ENCODE assay signal across 8 cellular contexts in genomic region chr17:41786227-41787020, GRCh38. TPM values are rescaled to one million over a fixed set of nuclear protein-coding genes. Genes with fewer than 3 reads are reported as not detected.
DNase-seq lines count a peak whose midpoint lies in the region; ATAC-seq and TF ChIP-seq lines count a peak whose summit lies in the region.

TSS of gene JUP (minus strand) at chr17:41786711. CDS start at chr17:41771854, 14,857 bp downstream.

- no peaks in the 10 kb centered on the region for H3K9me3 Mint-ChIP-seq in activated T-cell treated with anti-CD3 and anti-CD28 coated beads, Interleukin-2, amount 50 U/mL, for 72 hours

- H4K20me1 ChIP-seq in PC-9 (ENCODE audit: insufficient read depth) = peaks cover 7% of the 10 kb centered on the region; the same call in 1 of the 2 replicates

- H3K36me3 Mint-ChIP-seq in activated T-cell treated with anti-CD3 and anti-CD28 coated beads, Interleukin-2, amount 50 U/mL, for 72 hours (ENCODE audit: insufficient read depth in 2 of 2) = no peaks in the 10 kb centered on the region

- H3K4me1 ChIP-seq in PC-9 (replicated peaks; ENCODE audit: insufficient read depth) (peaks cover 39% of the 10 kb centered on the region), esophagus (ENCODE audit: control insufficient read depth in 2 of 2, insufficient read depth in 2 of 2, low read length in 1 of 2) (peaks cover 2 to 15% of the 10 kb centered on the region in 2 donors), mucosa of rectum (ENCODE audit: control insufficient read depth in 2 of 2, insufficient read depth in 2 of 2, low read length in 2 of 2) (peaks cover 17 to 30% of the 10 kb centered on the region in 2 donors)

- H3K27me3 Mint-ChIP-seq in activated T-cell treated with anti-CD3 and anti-CD28 coated beads, Interleukin-2, amount 50 U/mL, for 72 hours (ENCODE audit: low read depth) = peaks cover 28% of the 10 kb centered on the region

- intact Hi-C loops in PC-9 (cut with micrococcal nuclease; ENCODE audit: unreplicated experiment) = loop anchor here (1.0 to 5.0 kb wide), 3 partner anchors 13 to 99 kb away; partner anchors contain the start of gene EIF1

- H3F3A ChIP-seq in PC-9 (ENCODE audit: insufficient read depth, low read depth) = peaks cover 36% of the 10 kb centered on the region

- peaks cover 42% of the 10 kb centered on the region for H3K79me2 ChIP-seq in PC-9 (ENCODE audit: low read depth)

- H3K27ac ChIP-seq in PC-9 = peak within 1 kb of the TSS; percentile 98
- peak within 1 kb of the TSS; percentile 97 to 98 for H3K27ac ChIP-seq in esophagus (ENCODE audit: low read depth in 2 of 2, low read length in 1 of 2)
- H3K27ac ChIP-seq in mucosa of rectum (ENCODE audit: low read depth in 2 of 2, low read length in 2 of 2) = peak within 1 kb of the TSS; percentile 99

- peak; percentile 45 for TF ChIP-seq CTCF in GM20000 (IDR thresholded peaks at IDR 0.05; ENCODE audit: extremely low read depth, missing control alignments)
- TF ChIP-seq CTCF in PC-9 (conservative IDR thresholded peaks at IDR 0.05) = peak; percentile 77

- DNase-seq in C1 segment of cervical spinal cord (lab: John Stamatoyannopoulos, UW) (peak; percentile 73 to 100 (median 96)), GM20000 (ENCODE audit: low spot score) (peak; percentile 96), PC-9 (peak; percentile 100)
- peak; percentile 55 for DNase-seq in Jurkat, Clone E6-1 (ENCODE audit: low read depth, low spot score)
- DNase-seq in activated T-cell treated with anti-CD3 and anti-CD28 coated beads, Interleukin-2, amount 50 U/mL, for 72 hours = peak; percentile 95 to 97
- DNase-seq in stimulated activated CD8-positive, alpha-beta memory T cell treated with anti-CD3 and anti-CD28 coated beads, Interleukin-4, amount 100 ng/mL, for 4 hours (ENCODE audit: low read depth in 2 of 2, low spot score in 1 of 2) = peak; percentile 61 to 71

- no peak within 1 kb of the TSS for H3K27ac Mint-ChIP-seq in activated T-cell treated with anti-CD3 and anti-CD28 coated beads, Interleukin-2, amount 50 U/mL, for 72 hours

- POLR2A ChIA-PET in PC-9 (lab: Charles Lee; ENCODE audit: unreplicated experiment) = interaction anchor here (0.6 to 3.7 kb wide), 9 partner anchors 9 to 98 kb away, joined by 3 to 81 read pairs (median 13); partner anchors contain the start of genes EIF1, FKBP10 and P3H4

- WGBS in esophagus, 2 donors = 1 to 2% methylated on average over 68 to 79 of the region's 79 CpGs

- no peak within 1 kb of the TSS for H2AFZ ChIP-seq in PC-9

- H3K4me3 ChIP-seq in Jurkat, Clone E6-1 (ENCODE audit: low read length) = no peak within 1 kb of the TSS
- H3K4me3 ChIP-seq in PC-9 (peak within 1 kb of the TSS; percentile 63), esophagus (ENCODE audit: low read depth in 1 of 2, low read length in 2 of 2) (peak within 1 kb of the TSS; percentile 60 to 88), mucosa of rectum (ENCODE audit: low read length in 2 of 2) (peak within 1 kb of the TSS; percentile 85 to 87)

- peak within 1 kb of the TSS; percentile 63 to 73 for H3K4me3 Mint-ChIP-seq in activated T-cell treated with anti-CD3 and anti-CD28 coated beads, Interleukin-2, amount 50 U/mL, for 72 hours

- H3K9me2 ChIP-seq in PC-9 (ENCODE audit: insufficient read depth) = no peaks in the 10 kb centered on the region

- peak; percentile 98 for ATAC-seq in activated T-cell treated with anti-CD3 and anti-CD28 coated beads, Interleukin-2, amount 50 U/mL, for 72 hours (replicated peaks in 1 of 2)

- peak within 1 kb of the TSS; percentile 92 to 98 for H3K9ac ChIP-seq in mucosa of rectum (ENCODE audit: low read depth in 1 of 2, low read length in 2 of 2)

- BruUV-seq in PC-9 (replicated peaks; lab: Mats Ljungman, UMichigan) = no TSS peak

- H3K36me3 ChIP-seq in PC-9 (ENCODE audit: low read depth) = no peaks in the 10 kb centered on the region
- no peaks in the 10 kb centered on the region for H3K36me3 ChIP-seq in esophagus (ENCODE audit: control insufficient read depth in 2 of 2, insufficient read depth in 2 of 2, low read length in 1 of 2)
- H3K36me3 ChIP-seq in mucosa of rectum (ENCODE audit: control insufficient read depth in 2 of 2, insufficient read depth in 2 of 2, low read length in 2 of 2) = peaks cover 0 to 3% of the 10 kb centered on the region in 2 donors

- no peaks in the 10 kb centered on the region for H3K27me3 ChIP-seq in PC-9 (ENCODE audit: insufficient read depth, low read depth)
- H3K27me3 ChIP-seq in esophagus (ENCODE audit: control insufficient read depth in 1 of 2, insufficient read depth in 2 of 2, low read length in 2 of 2) = no peaks in the 10 kb centered on the region
- no peaks in the 10 kb centered on the region for H3K27me3 ChIP-seq in mucosa of rectum (ENCODE audit: control insufficient read depth in 2 of 2, insufficient read depth in 2 of 2, low read length in 2 of 2)

- peaks cover 15% of the 10 kb centered on the region for H3K4me1 Mint-ChIP-seq in activated T-cell treated with anti-CD3 and anti-CD28 coated beads, Interleukin-2, amount 50 U/mL, for 72 hours (ENCODE audit: low read depth)

- H3K9me3 ChIP-seq in PC-9 (ENCODE audit: insufficient read depth, low read depth) (no peaks in the 10 kb centered on the region), esophagus (ENCODE audit: control insufficient read depth in 2 of 2, insufficient read depth in 1 of 2, low read depth in 1 of 2, low read length in 1 of 2) (no peaks in the 10 kb centered on the region), mucosa of rectum (ENCODE audit: control insufficient read depth in 2 of 2, low read length in 2 of 2) (no peaks in the 10 kb centered on the region)

- CTCF ChIA-PET in PC-9 (lab: Charles Lee) = interaction anchor here (0.9 to 2.7 kb wide), 3 partner anchors 13 to 14 kb away, joined by 5 to 29 read pairs (median 13); no protein-coding TSS in a partner anchor

- H3K4me2 ChIP-seq in PC-9 = peak within 1 kb of the TSS; percentile 100

RNA-seq across cellular contexts. Expression of gene JUP, which starts in this region (rescaled TPM):
- 1.3 TPM for polyA plus RNA-seq in Jurkat, Clone E6-1 (2012; ENCODE audit: insufficient read depth, insufficient read length)
- 259 TPM in 2 replicates for total RNA-seq in PC-9 (2021)
- under 1 TPM; 0.86 to 0.99 TPM for total RNA-seq in activated T-cell treated with anti-CD3 and anti-CD28 coated beads, Interleukin-2, amount 50 U/mL, for 72 hours
- polyA plus RNA-seq in esophagus = 100 to 1,000 TPM; 445 to 752 TPM

Comparison
In these comparisons a context has a peak if more than half of its experiments do, and no peak if none do; other contexts are left out.
1. RNA of gene JUP (total RNA-seq): 259 TPM in PC-9; 0.86 to 0.99 TPM in activated T-cell treated with anti-CD3 and anti-CD28 coated beads, Interleukin-2, amount 50 U/mL, for 72 hours; every median in the first group is over 100 times any median in the second.
2. Peak in DNase-seq and ATAC-seq in activated T-cell treated with anti-CD3 and anti-CD28 coated beads, Interleukin-2, amount 50 U/mL, for 72 hours; RNA of the gene not detected or under 1 TPM.
3. Peak in every context shown above with its lines, with median percentiles within 50 percentile points of each other: DNase-seq and H3K27ac ChIP-seq.